In the genomic region with DNA sequence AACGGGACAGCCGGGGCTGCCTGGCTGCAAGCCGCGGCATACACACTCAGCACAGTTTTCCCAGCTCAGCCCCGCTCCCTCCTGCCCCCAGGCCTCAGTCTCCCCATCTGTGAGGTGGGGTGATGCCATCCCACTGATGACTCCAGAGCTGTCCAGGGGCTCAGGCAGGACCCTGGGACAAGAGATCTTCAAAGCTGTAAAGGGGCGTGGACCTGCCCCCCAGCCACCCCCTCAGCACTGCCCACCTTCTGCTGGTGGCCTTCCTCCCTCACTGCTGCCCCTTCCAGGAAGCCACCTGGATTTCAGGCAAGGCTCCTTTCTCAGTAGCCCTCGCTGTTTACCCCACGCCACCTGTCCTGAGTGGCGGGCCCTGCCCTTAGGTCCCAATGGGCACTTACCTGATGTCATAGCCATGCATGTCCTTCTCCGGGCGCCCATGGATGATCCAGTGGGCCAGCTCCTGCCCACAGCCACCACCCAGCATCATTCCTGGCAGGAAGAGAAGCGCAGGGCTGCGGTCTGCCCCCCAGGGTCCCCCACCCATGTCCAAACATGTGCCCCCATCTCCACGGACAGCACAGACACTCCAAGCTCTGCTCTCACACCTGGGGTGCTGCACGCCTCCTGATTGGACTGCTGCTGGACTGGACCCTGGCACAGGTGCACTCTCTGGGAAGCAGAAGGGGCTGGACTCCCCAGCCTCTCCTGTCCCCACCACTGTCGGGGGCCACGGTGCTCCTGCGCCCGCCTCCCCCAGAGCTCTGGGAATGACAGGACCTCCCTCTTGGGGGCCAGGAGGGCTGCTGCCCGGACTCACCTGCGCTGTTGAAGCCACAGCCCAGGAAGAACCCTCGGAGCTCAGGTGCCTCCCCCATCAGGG, we compare ENCODE assay signal across 1 cellular context.
TF ChIP-seq lines count a peak whose summit lies in the region.

No MANE protein-coding gene starts in this region.

TF ChIP-seq in liver, 16 proteins besides CTCF, POLR2A, EP300 and RAD21:
- TF ChIP-seq, protein P1, sequence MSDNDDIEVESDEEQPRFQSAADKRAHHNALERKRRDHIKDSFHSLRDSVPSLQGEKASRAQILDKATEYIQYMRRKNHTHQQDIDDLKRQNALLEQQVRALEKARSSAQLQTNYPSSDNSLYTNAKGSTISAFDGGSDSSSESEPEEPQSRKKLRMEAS (IDR thresholded peaks at IDR 0.05) = no peak
- TF ChIP-seq SP1 (IDR thresholded peaks at IDR 0.05) = no peak
- no peak for TF ChIP-seq FOXA1 (IDR thresholded peaks at IDR 0.05)
- no peak for TF ChIP-seq NR2F2 (IDR thresholded peaks at IDR 0.05)
- TF ChIP-seq, protein P2, sequence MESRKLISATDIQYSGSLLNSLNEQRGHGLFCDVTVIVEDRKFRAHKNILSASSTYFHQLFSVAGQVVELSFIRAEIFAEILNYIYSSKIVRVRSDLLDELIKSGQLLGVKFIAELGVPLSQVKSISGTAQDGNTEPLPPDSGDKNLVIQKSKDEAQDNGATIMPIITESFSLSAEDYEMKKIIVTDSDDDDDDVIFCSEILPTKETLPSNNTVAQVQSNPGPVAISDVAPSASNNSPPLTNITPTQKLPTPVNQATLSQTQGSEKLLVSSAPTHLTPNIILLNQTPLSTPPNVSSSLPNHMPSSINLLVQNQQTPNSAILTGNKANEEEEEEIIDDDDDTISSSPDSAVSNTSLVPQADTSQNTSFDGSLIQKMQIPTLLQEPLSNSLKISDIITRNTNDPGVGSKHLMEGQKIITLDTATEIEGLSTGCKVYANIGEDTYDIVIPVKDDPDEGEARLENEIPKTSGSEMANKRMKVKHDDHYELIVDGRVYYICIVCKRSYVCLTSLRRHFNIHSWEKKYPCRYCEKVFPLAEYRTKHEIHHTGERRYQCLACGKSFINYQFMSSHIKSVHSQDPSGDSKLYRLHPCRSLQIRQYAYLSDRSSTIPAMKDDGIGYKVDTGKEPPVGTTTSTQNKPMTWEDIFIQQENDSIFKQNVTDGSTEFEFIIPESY (IDR thresholded peaks at IDR 0.05) = no peak
- no peak for TF ChIP-seq TAF1 (conservative IDR thresholded peaks at IDR 0.05)
- TF ChIP-seq, protein P3, sequence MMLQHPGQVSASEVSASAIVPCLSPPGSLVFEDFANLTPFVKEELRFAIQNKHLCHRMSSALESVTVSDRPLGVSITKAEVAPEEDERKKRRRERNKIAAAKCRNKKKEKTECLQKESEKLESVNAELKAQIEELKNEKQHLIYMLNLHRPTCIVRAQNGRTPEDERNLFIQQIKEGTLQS (IDR thresholded peaks at IDR 0.05) = no peak
- TF ChIP-seq RXRA (IDR thresholded peaks at IDR 0.05) = no peak
- no peak for TF ChIP-seq FOXA2 (IDR thresholded peaks at IDR 0.05)
